In genomic region chr16:3015865-3016521, GRCh38 we compare ENCODE assay signal across 1 cellular context.
TF ChIP-seq lines count a peak whose summit lies in the region.

No MANE protein-coding gene starts in this region.

TF ChIP-seq in H1, 55 proteins besides CTCF, POLR2A, EP300 and RAD21:
- TF ChIP-seq CTBP2 (IDR thresholded peaks at IDR 0.05; ENCODE audit: borderline replicate concordance, insufficient read depth, insufficient read length, low read length) (no peak), POU5F1 (IDR thresholded peaks at IDR 0.05; ENCODE audit: low read depth, low read length) (no peak), POLR2AphosphoS5 (IDR thresholded peaks at IDR 0.05; ENCODE audit: low read depth, low read length) (peak; percentile 85)
TF ChIP-seq in H1: peak in this region for 1.
